In genomic region chr2:36146765-36147164, GRCh38 we compare ENCODE assay signal across 20 cellular contexts.
"Had no signal": no experiment of that assay in that cellular context is flagged by ENCODE, and none has a peak within 500 bp of the region (broad histone marks: within the 10 kb centered on the region; RNA-seq: fewer than 3 reads in every experiment).

No MANE protein-coding gene starts in this region.

- H3K79me2 ChIP-seq: parathyroid adenoma had no signal

- H3K27ac Mint-ChIP-seq: activated naive CD4-positive, alpha-beta T cell treated with anti-CD3 and anti-CD28 coated beads for 36 hours; nephron; T-cell; type B pancreatic cell had no signal

- H3K36me3 ChIP-seq: gastrocnemius medialis, right lobe of liver had no signal

- H3K27me3 ChIP-seq: gastrocnemius medialis, right lobe of liver, testis had no signal

- DNase-seq: activated naive CD4-positive, alpha-beta T cell treated with anti-CD3 and anti-CD28 coated beads for 36 hours; activated T-cell treated with anti-CD3 and anti-CD28 coated beads for 4 hours; cerebellar nuclear complex; cortex of kidney; gastrocnemius medialis; head of caudate nucleus; kidney; right lobe of liver; SK-N-SH; small intestine; stimulated activated CD4-positive, alpha-beta T cell treated with anti-CD3 and anti-CD28 coated beads, Interleukin-15, amount 100 ng/mL, for 24 hours; stimulated activated CD4-positive, alpha-beta T cell treated with anti-CD3 and anti-CD28 coated beads, Interleukin-2, amount 100 ng/mL, for 48 hours; T-cell; testis had no signal

- H3K4me1 ChIP-seq: gastrocnemius medialis, parathyroid adenoma, right lobe of liver, testis had no signal

- H3K4me3 Mint-ChIP-seq: activated naive CD4-positive, alpha-beta T cell treated with anti-CD3 and anti-CD28 coated beads for 36 hours; nephron; T-cell; type B pancreatic cell had no signal

- ATAC-seq: activated CD4-positive, CD25-positive, alpha-beta regulatory T cell treated with anti-CD3 and anti-CD28 coated beads, Interleukin-2, amount 50 U/mL, for 24 hours; gastrocnemius medialis; left lobe of liver; right lobe of liver; T-cell had no signal

- H3K27ac ChIP-seq: gastrocnemius medialis, parathyroid adenoma, right lobe of liver, testis had no signal

- H3K36me3 Mint-ChIP-seq: T-cell, type B pancreatic cell had no signal

- H3K9me2 ChIP-seq: SK-N-SH had no signal

- H2AFZ ChIP-seq: parathyroid adenoma had no signal

- H3K4me3 ChIP-seq: gastrocnemius medialis, lung, right lobe of liver, testis had no signal

- H3K27me3 Mint-ChIP-seq: type B pancreatic cell had no signal

- H3K9me3 Mint-ChIP-seq: activated naive CD4-positive, alpha-beta T cell treated with anti-CD3 and anti-CD28 coated beads for 36 hours; nephron; T-cell; type B pancreatic cell had no signal
